18 cellular contexts compared by ENCODE assay signal in genomic region chr19:47456721-47457478, GRCh38. TPM values are rescaled to one million over a fixed set of nuclear protein-coding genes. Genes with fewer than 3 reads are reported as not detected.
"Had no signal": no experiment of that assay in that cellular context is flagged by ENCODE, and none has a peak within 500 bp of the region (broad histone marks: within the 10 kb centered on the region; RNA-seq: fewer than 3 reads in every experiment).

No MANE protein-coding gene starts in this region.

- H3K4me1 Mint-ChIP-seq: nephron progenitor cell had no signal

- H3K36me3 ChIP-seq: ascending aorta, thyroid gland, vagina had no signal

- H3K4me3 Mint-ChIP-seq: activated T-helper 1 cell treated with anti-CD3 and anti-CD28 coated beads, Interleukin-12 subunit alpha, Interleukin-12 subunit beta, Interleukin-2, Interleukin-4 antibody, amounts not matched to agents 30 ng/mL and 10 ng/mL and 1 ng/mL, durations not matched to agents 14 hours and 24 hours and 36 hours; nephron progenitor cell had no signal

- H3K9me3 ChIP-seq: ascending aorta, thyroid gland had no signal

- H3K27ac Mint-ChIP-seq: activated CD8-positive, alpha-beta T cell treated with anti-CD3 and anti-CD28 coated beads for 36 hours; activated T-helper 1 cell treated with anti-CD3 and anti-CD28 coated beads, Interleukin-12 subunit alpha, Interleukin-12 subunit beta, Interleukin-2, Interleukin-4 antibody, amounts not matched to agents 30 ng/mL and 10 ng/mL and 1 ng/mL, durations not matched to agents 14 hours and 24 hours and 36 hours; nephron progenitor cell; T-cell had no signal

- H3K27me3 ChIP-seq: ascending aorta had no signal

- ATAC-seq: activated CD8-positive, alpha-beta T cell treated with anti-CD3 and anti-CD28 coated beads for 36 hours; gastroesophageal sphincter had no signal

- H3K36me3 Mint-ChIP-seq: T-cell had no signal

- H3K27ac ChIP-seq: ascending aorta, gastroesophageal sphincter, sigmoid colon, stomach, thyroid gland, vagina had no signal

- H3K4me1 ChIP-seq: ascending aorta, sigmoid colon had no signal

- H3K4me3 ChIP-seq: ascending aorta, gastroesophageal sphincter, sigmoid colon, thyroid gland had no signal

- DNase-seq: activated CD4-positive, alpha-beta T cell treated with anti-CD3 and anti-CD28 coated beads for 4 hours; activated CD8-positive, alpha-beta memory T cell treated with anti-CD3 and anti-CD28 coated beads, Interleukin-2, amount 50 U/mL, for 48 hours; activated naive CD4-positive, alpha-beta T cell; nephron progenitor cell; sigmoid colon; stimulated activated CD4-positive, alpha-beta T cell treated with anti-CD3 and anti-CD28 coated beads, Interleukin-2, amount 100 ng/mL, for 48 hours; stimulated activated CD8-positive, alpha-beta memory T cell treated with anti-CD3 and anti-CD28 coated beads, Interleukin-4, amount 100 ng/mL, for 48 hours; stomach; T-cell; T1000; thyroid gland had no signal

- H3K9me3 Mint-ChIP-seq: activated T-helper 1 cell treated with anti-CD3 and anti-CD28 coated beads, Interleukin-12 subunit alpha, Interleukin-12 subunit beta, Interleukin-2, Interleukin-4 antibody, amounts not matched to agents 30 ng/mL and 10 ng/mL and 1 ng/mL, durations not matched to agents 14 hours and 24 hours and 36 hours had no signal

RNA-seq across cellular contexts. Expression of gene SLC8A2, which starts 14.8 kb away (rescaled TPM):
- total RNA-seq: activated T-helper 1 cell treated with anti-CD3 and anti-CD28 coated beads, Interleukin-12 subunit alpha, Interleukin-12 subunit beta, Interleukin-2, Interleukin-4 antibody, amounts not matched to agents 30 ng/mL and 10 ng/mL and 1 ng/mL, durations not matched to agents 14 hours and 24 hours and 36 hours; ascending aorta; lung microvascular endothelial cell; pulmonary artery endothelial cell; T-cell had no signal

RNA-seq across cellular contexts. Expression of gene MEIS3, which starts 37.6 kb away (rescaled TPM):
- total RNA-seq: activated CD8-positive, alpha-beta T cell treated with anti-CD3 and anti-CD28 coated beads for 36 hours; activated T-helper 1 cell treated with anti-CD3 and anti-CD28 coated beads, Interleukin-12 subunit alpha, Interleukin-12 subunit beta, Interleukin-2, Interleukin-4 antibody, amounts not matched to agents 30 ng/mL and 10 ng/mL and 1 ng/mL, durations not matched to agents 14 hours and 24 hours and 36 hours had no signal
